ENCODE assay signal across 8 cellular contexts in the genomic region with DNA sequence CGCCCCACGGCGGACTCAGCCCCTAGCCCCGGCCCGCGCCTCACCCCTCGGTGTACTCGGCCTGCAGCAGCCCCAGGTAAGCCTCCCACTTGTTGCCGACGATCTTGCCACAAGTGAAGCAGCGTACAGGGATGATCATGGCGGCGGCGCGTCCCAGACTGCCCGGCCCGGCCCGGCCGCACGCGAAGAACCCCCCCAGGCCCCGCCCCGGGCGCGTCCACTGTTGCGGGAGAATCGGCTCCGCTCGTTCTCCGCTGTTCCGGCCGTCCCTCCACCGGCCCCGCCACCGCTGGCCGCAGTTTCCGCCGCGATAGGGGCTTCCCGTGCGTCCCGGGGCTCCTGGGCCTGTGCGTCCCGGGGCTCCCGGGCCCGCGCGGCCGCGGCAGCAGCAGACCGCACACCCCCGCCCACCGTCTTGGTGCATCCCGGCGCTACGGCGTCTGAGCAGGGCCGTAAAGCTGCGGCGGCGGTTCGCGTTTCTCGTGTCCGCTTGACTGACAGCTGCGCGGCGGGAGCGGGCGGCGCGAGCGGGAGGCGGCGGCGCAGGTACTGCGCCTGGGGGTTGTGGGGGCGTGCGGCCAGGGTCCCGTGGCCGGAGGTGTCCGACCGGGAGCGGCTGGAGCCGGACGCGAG. TPM values are rescaled to one million over a fixed set of nuclear protein-coding genes. Genes with fewer than 3 reads are reported as not detected.
DNase-seq lines count a peak whose midpoint lies in the region; ATAC-seq, FAIRE-seq and TF ChIP-seq lines count a peak whose summit lies in the region.

A gene (minus strand): TSS at position 160 of the 633 bp plus-strand sequence. CDS start 21 bp downstream, at position 139.
A gene with protein sequence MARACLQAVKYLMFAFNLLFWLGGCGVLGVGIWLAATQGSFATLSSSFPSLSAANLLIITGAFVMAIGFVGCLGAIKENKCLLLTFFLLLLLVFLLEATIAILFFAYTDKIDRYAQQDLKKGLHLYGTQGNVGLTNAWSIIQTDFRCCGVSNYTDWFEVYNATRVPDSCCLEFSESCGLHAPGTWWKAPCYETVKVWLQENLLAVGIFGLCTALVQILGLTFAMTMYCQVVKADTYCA (plus strand): TSS at position 483 of the 633 bp plus-strand sequence. CDS start 7,453 bp downstream, outside the sequence.

- POLR2A ChIA-PET in K562 (lab: Yijun Ruan, JAX): interaction anchor here (0.6 to 5.2 kb wide), 12 partner anchors 9 to 141 kb away, joined by 3 to 36 read pairs (median 4); a partner anchor contains a TSS

- WGBS in K562 (ENCODE audit: insufficient coverage, low coverage, missing lambda C conversion rate): under 1% methylated on average over 32 of the region's 87 CpGs
- no CpG with 5 or more reads among the region's 87 CpGs for WGBS in iPS DF 6.9 (ENCODE audit: insufficient coverage, insufficient read length)
- 0 to 1% methylated on average over 87 of the region's 87 CpGs for WGBS in sigmoid colon, 2 donors

- peak; percentile 87 for FAIRE-seq in K562 (lab: Jason Lieb, UNC)

- TF ChIP-seq EP300 in K562 (IDR thresholded peaks at IDR 0.05; ENCODE audit: low read length): no peak
- TF ChIP-seq EP300 in sigmoid colon (IDR thresholded peaks at IDR 0.05): no peak

- DNase-seq in NCI-H187 (lab: John Stamatoyannopoulos, UW): peak; percentile 84 to 88
- DNase-seq in UCSD-AML1 (lab: John Stamatoyannopoulos, UW; ENCODE audit: unreplicated experiment): peak; percentile 89
- peak; percentile 86 to 95 (median 91) for DNase-seq in K562 (ENCODE audit: extremely low read depth in 1 of 4, low spot score in 3 of 4)
- DNase-seq in iPS DF 6.9 (ENCODE audit: low read depth, low spot score): no peak
- peak; percentile 96 for DNase-seq in sigmoid colon
- no peak for DNase-seq in HPDE6-E6E7 (ENCODE audit: extremely low spot score)

- in situ Hi-C loops in K562 (cut with MboI): no loop called here

- H3K27ac ChIP-seq in K562 (ENCODE audit: extremely low read depth, low read depth, low read length) (peak within 1 kb of the TSS; percentile 98), iPS DF 6.9 (ENCODE audit: low read length) (no peak within 1 kb of the TSS), sigmoid colon (peak within 1 kb of the TSS; percentile 90 to 96 (median 93))

- TF ChIP-seq POLR2A in GM18505 (IDR thresholded peaks at IDR 0.05; ENCODE audit: borderline replicate concordance, extremely low read depth, insufficient read depth, insufficient read length) (peak; percentile 99), K562 (conservative IDR thresholded peaks at IDR 0.05) (peak; percentile 95), sigmoid colon (IDR thresholded peaks at IDR 0.05) (peak; percentile 68 to 70)

- no peak for TF ChIP-seq RAD21 in K562 (CRISPR knock-in tag; conservative IDR thresholded peaks at IDR 0.05 in 1 of 2, IDR thresholded peaks at IDR 0.05 in 1 of 2)

- peak within 1 kb of the TSS; percentile 91 to 93 for H3K9ac ChIP-seq in K562 (ENCODE audit: insufficient read depth in 1 of 2, low read depth in 2 of 2, low read length in 2 of 2)

- peaks cover 4% of the 10 kb centered on the region for H3K9me1 ChIP-seq in K562 (ENCODE audit: control insufficient read depth, insufficient read depth, low read length)

- peak; percentile 62 for ATAC-seq in GM18505 (IDR thresholded peaks at IDR 0.05; ENCODE audit: unreplicated experiment)
- peak; percentile 75 for ATAC-seq in HG02798 (IDR thresholded peaks at IDR 0.05; ENCODE audit: poor library complexity, unreplicated experiment)
- peak; percentile 68 for ATAC-seq in K562

- intact Hi-C loops in K562 (cut with micrococcal nuclease): loop anchor here (2.0 to 10.0 kb wide), 2 partner anchors 34 to 72 kb away; a partner anchor contains a TSS
- intact Hi-C loops in sigmoid colon (cut with DNase I): loop anchor here (2.0 kb wide), 1 partner anchor 46 kb away; no protein-coding TSS in a partner anchor

- peak within 1 kb of the TSS; percentile 97 for H2AFZ ChIP-seq in K562 (ENCODE audit: low read depth, low read length)

- H3K4me1 ChIP-seq in K562 (replicated peaks in 1 of 2; ENCODE audit: control insufficient read depth in 2 of 2, insufficient read depth in 2 of 2, low read length in 2 of 2) (peaks cover 32 to 83% of the 10 kb centered on the region in 2 experiments), iPS DF 6.9 (ENCODE audit: control insufficient read depth, insufficient read depth, low read length) (peaks cover 13% of the 10 kb centered on the region), sigmoid colon (peaks cover 0 to 76% (median 58%) of the 10 kb centered on the region in 4 donors)

- H3K4me3 ChIP-seq in K562 (peak within 1 kb of the TSS; percentile 98), iPS DF 6.9 (ENCODE audit: low read length) (peak within 1 kb of the TSS; percentile 93), sigmoid colon (peak within 1 kb of the TSS; percentile 80 to 100 (median 86))

- H3K27me3 ChIP-seq in K562 (ENCODE audit: control insufficient read depth in 2 of 2, insufficient read depth in 2 of 2, low read length in 2 of 2) (no peaks in the 10 kb centered on the region), iPS DF 6.9 (ENCODE audit: control insufficient read depth, insufficient read depth, low read length) (no peaks in the 10 kb centered on the region), sigmoid colon (no peaks in the 10 kb centered on the region)

- H4K20me1 ChIP-seq in K562 (replicated peaks; ENCODE audit: control insufficient read depth, insufficient read depth, low read length): no peaks in the 10 kb centered on the region; the same call in 1 of the 2 replicates

- BruUV-seq in K562 (replicated peaks; lab: Mats Ljungman, UMichigan): no TSS peak

- CTCF ChIA-PET in K562 (lab: Yijun Ruan, JAX; ENCODE audit: low intra/inter-chr PET ratio): no interaction called here

- peaks cover 53% of the 10 kb centered on the region for H3K79me2 ChIP-seq in K562 (ENCODE audit: control insufficient read depth, insufficient read depth, low read length)

- H3K9me3 ChIP-seq in K562 (replicated peaks; ENCODE audit: control insufficient read depth, insufficient read depth, low read depth, low read length) (no peaks in the 10 kb centered on the region), iPS DF 6.9 (ENCODE audit: control insufficient read depth, insufficient read depth, low read length) (no peaks in the 10 kb centered on the region), sigmoid colon (no peaks in the 10 kb centered on the region)

- H3K4me2 ChIP-seq in K562 (ENCODE audit: insufficient read depth, low read length): peak within 1 kb of the TSS; percentile 80

- TF ChIP-seq CTCF in K562 (IDR thresholded peaks at IDR 0.05 in 2 of 3, conservative IDR thresholded peaks at IDR 0.05 in 1 of 3; ENCODE audit: insufficient read depth in 2 of 3, low read depth in 1 of 3, low read length in 3 of 3): 0 out of 6 replicates have a peak, but pooled peaks of 1 of the 3 experiments have one; percentile 14
- no peak for TF ChIP-seq CTCF in sigmoid colon (IDR thresholded peaks at IDR 0.05)

- peaks cover 39% of the 10 kb centered on the region; the same call in 2 of the 3 replicates for H3K36me3 ChIP-seq in K562 (ENCODE audit: control insufficient read depth, insufficient read depth, low read length)
- peaks cover 27% of the 10 kb centered on the region for H3K36me3 ChIP-seq in iPS DF 6.9 (ENCODE audit: control insufficient read depth, insufficient read depth, low read length)
- peaks cover 18 to 35% (median 24%) of the 10 kb centered on the region in 4 donors for H3K36me3 ChIP-seq in sigmoid colon

TF ChIP-seq in K562, 482 proteins besides CTCF, POLR2A, EP300 and RAD21 (continues in another document):
- TF ChIP-seq ZBTB7A (IDR thresholded peaks at IDR 0.05; ENCODE audit: borderline replicate concordance, control insufficient read depth, low read depth, low read length): peak; percentile 94

RNA-seq across cellular contexts. Expression of the first gene that starts in this region (rescaled TPM):
- total RNA-seq in K562 (2011; cell fraction: chromatin; rRNA removed; ENCODE audit: low replicate concordance): 11.3 and 43.7 TPM in 2 replicates
- 55.9 and 78.4 TPM in 2 replicates for total RNA-seq in K562 (2011; cell fraction: nucleolus; rRNA removed)
- total RNA-seq in K562 (2011; cell fraction: nucleoplasm; rRNA removed): 39.7 and 45.6 TPM in 2 replicates
- 688 and 1,043 TPM in 2 replicates for total RNA-seq in K562 (2014; rRNA removed)
- 21.4 and 38.3 TPM in 2 replicates for total RNA-seq in K562 (2014; rRNA removed; fragmentation: Illumina TruSeq; extraction: Trizol)
- 170 and 171 TPM in 2 replicates for total RNA-seq in K562 (2015; rRNA removed; fragmentation: Illumina TruSeq; extraction: Trizol)
- total RNA-seq in K562 (2021): 217 and 237 TPM in 2 replicates
- 40.7 and 91.6 TPM in 2 replicates for polyA plus RNA-seq in K562 (2011; rRNA removed)
- 76.1 and 201 TPM in 2 replicates for polyA plus RNA-seq in K562 (2011; cell fraction: cytosol; rRNA removed)
- polyA plus RNA-seq in K562 (2011; cell fraction: nucleus; rRNA removed): 112 and 200 TPM in 2 replicates
- 226 and 569 TPM in 2 replicates for polyA plus RNA-seq in K562 (2012)
- polyA plus RNA-seq in K562 (2014; fragmentation: Illumina TruSeq; extraction: Trizol): 48.1 and 191 TPM in 2 replicates
- polyA plus RNA-seq in K562 (2014; fragmentation: Nextera tagmentation; extraction: Ambion mirVana): 100 to 1,000 TPM in 1 of 2 experiments, 10 to 100 TPM in 1; 97.7 to 108 TPM
- 350 and 635 TPM in 2 replicates for polyA plus RNA-seq in K562 (2014; rRNA removed)
- 35.2 and 74.3 TPM in 2 replicates for polyA minus RNA-seq in K562 (2011; rRNA and poly(A)+ RNA removed)
- polyA minus RNA-seq in K562 (2011; cell fraction: cytosol; rRNA and poly(A)+ RNA removed): 127 and 132 TPM in 2 replicates
- polyA minus RNA-seq in K562 (2011; cell fraction: nucleus; rRNA and poly(A)+ RNA removed): 29.1 and 33.3 TPM in 2 replicates
- 10 to 100 TPM; 34.9 to 75.3 (median 52.0) TPM for total RNA-seq in sigmoid colon
- polyA plus RNA-seq in sigmoid colon: 100 to 1,000 TPM; 139 to 198 (median 143) TPM

RNA-seq across cellular contexts. Expression of the second gene that starts in this region (rescaled TPM):
- 19.4 and 74.3 TPM in 2 replicates for total RNA-seq in K562 (2011; cell fraction: chromatin; rRNA removed; ENCODE audit: low replicate concordance)
- total RNA-seq in K562 (2011; cell fraction: nucleolus; rRNA removed): 78.6 and 92.9 TPM in 2 replicates
- total RNA-seq in K562 (2011; cell fraction: nucleoplasm; rRNA removed): 32.7 and 41.1 TPM in 2 replicates
- total RNA-seq in K562 (2014; rRNA removed) (23.1 and 40.5 TPM in 2 replicates), K562 (2014; rRNA removed; fragmentation: Illumina TruSeq; extraction: Trizol) (2.3 and 3.8 TPM in 2 replicates), K562 (2015; rRNA removed; fragmentation: Illumina TruSeq; extraction: Trizol) (15.7 and 16.7 TPM in 2 replicates), K562 (2021) (27.6 and 28.3 TPM in 2 replicates), sigmoid colon (10 to 100 TPM; 79.2 to 92.7 (median 82.9) TPM)
- polyA plus RNA-seq in K562 (2011; rRNA removed) (21.5 and 42.1 TPM in 2 replicates), K562 (2014; fragmentation: Illumina TruSeq; extraction: Trizol) (5.6 and 19.8 TPM in 2 replicates), K562 (2014; fragmentation: Nextera tagmentation; extraction: Ambion mirVana) (1 to 10 TPM in 1 of 2 experiments, under 1 TPM in 1; 0.07 to 2.4 TPM), K562 (2014; rRNA removed) (31.0 and 33.0 TPM in 2 replicates), sigmoid colon (10 to 100 TPM in 2 of 3 donors, 1 to 10 TPM in 1; 8.8 to 41.0 (median 15.0) TPM)
- polyA plus RNA-seq in K562 (2011; cell fraction: cytosol; rRNA removed): 46.2 and 103 TPM in 2 replicates
- 108 and 187 TPM in 2 replicates for polyA plus RNA-seq in K562 (2011; cell fraction: nucleus; rRNA removed)
- 26.1 and 35.7 TPM in 2 replicates for polyA plus RNA-seq in K562 (2012)
- 6.9 and 10.4 TPM in 2 replicates for polyA minus RNA-seq in K562 (2011; rRNA and poly(A)+ RNA removed)
- polyA minus RNA-seq in K562 (2011; cell fraction: cytosol; rRNA and poly(A)+ RNA removed): 27.9 and 34.5 TPM in 2 replicates
- polyA minus RNA-seq in K562 (2011; cell fraction: nucleus; rRNA and poly(A)+ RNA removed): 18.6 and 21.2 TPM in 2 replicates

Comparison
In these comparisons a context has a peak if more than half of its experiments do, and no peak if none do; other contexts are left out.
1. DNase-seq: peak in NCI-H187 (2 of 2), UCSD-AML1 (single experiment), K562 (4 of 4) and sigmoid colon (single experiment); none in iPS DF 6.9 (single experiment) and HPDE6-E6E7 (single experiment).
2. Peak in every context shown above with its lines, with median percentiles within 50 percentile points of each other: ATAC-seq, POLR2A ChIP-seq and H3K4me3 ChIP-seq.